In the genomic region with DNA sequence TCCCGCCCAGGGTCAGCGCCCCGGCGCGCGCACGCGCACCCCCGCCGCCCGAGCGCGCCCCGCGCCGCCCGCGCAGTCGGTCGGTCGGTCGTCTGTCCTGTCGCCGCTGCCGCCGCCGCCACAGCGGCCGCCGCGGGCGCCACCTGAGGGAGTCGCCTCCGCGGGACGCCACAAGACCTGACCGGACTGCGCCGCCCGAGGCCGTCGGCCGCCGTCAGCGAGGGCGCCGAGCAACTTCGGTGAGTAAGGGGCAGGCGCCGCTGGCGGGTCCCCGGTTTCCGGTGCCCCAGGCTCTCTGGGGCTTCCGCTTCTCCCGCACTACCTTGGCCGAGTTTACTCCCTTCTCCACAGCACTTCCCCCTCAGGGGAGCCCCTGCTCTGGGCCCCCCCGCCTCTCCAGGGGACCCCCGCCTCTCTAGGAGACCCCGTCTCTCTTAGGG, we compare ENCODE assay signal across 7 cellular contexts. TPM values are rescaled to one million over a fixed set of nuclear protein-coding genes. Genes with fewer than 3 reads are reported as not detected.
DNase-seq lines count a peak whose midpoint lies in the region; ATAC-seq and TF ChIP-seq lines count a peak whose summit lies in the region.

No MANE protein-coding gene starts in this region.

- DNase-seq in T-helper 9 cell: peak; percentile 48
- peak in 1 of 3 donors; percentile 53 for DNase-seq in effector memory CD4-positive, alpha-beta T cell
- no peak for DNase-seq in neural crest cell (ENCODE audit: low read depth, low spot score)
- DNase-seq in vagina (ENCODE audit: extremely low spot score in 2 of 2): no peak

- peaks cover 37% of the 10 kb centered on the region for H3K4me1 ChIP-seq in effector memory CD4-positive, alpha-beta T cell (ENCODE audit: control insufficient read depth, insufficient read depth, low read length, poor library complexity, severe bottlenecking)
- peaks cover 59% of the 10 kb centered on the region for H3K4me1 ChIP-seq in vagina

- H3K9me3 Mint-ChIP-seq in neural crest cell: no peaks in the 10 kb centered on the region

- peak overlapping the region; percentile 87 for H3K4me3 ChIP-seq in effector memory CD4-positive, alpha-beta T cell (ENCODE audit: insufficient read depth, low read depth, low read length, poor library complexity, severe bottlenecking)
- peak overlapping the region; percentile 66 to 98 for H3K4me3 ChIP-seq in vagina

- H3K36me3 ChIP-seq in effector memory CD4-positive, alpha-beta T cell (ENCODE audit: control insufficient read depth, insufficient read depth, low read length): peaks cover 3% of the 10 kb centered on the region
- H3K36me3 ChIP-seq in vagina: no peaks in the 10 kb centered on the region

- peak overlapping the region; percentile 92 for H3K27ac Mint-ChIP-seq in neural crest cell (ENCODE audit: unreplicated experiment)

- peak in 1 of 2 donors; percentile 22 for TF ChIP-seq POLR2A in vagina (IDR thresholded peaks at IDR 0.05)

- TF ChIP-seq CTCF in neural crest cell (conservative IDR thresholded peaks at IDR 0.05) (no peak), vagina (IDR thresholded peaks at IDR 0.05) (no peak)

- H3K4me1 Mint-ChIP-seq in neural crest cell: peaks cover 39% of the 10 kb centered on the region

- peak overlapping the region; percentile 95 for H3K4me3 Mint-ChIP-seq in neural crest cell

- intact Hi-C loops in vagina (cut with DNase I): no loop called here

- no peaks in the 10 kb centered on the region for H3K9me3 ChIP-seq in effector memory CD4-positive, alpha-beta T cell (ENCODE audit: control insufficient read depth, low read length)
- no peaks in the 10 kb centered on the region for H3K9me3 ChIP-seq in vagina

- peak overlapping the region; percentile 81 for H3K27ac ChIP-seq in effector memory CD4-positive, alpha-beta T cell (ENCODE audit: insufficient read depth, low read length, poor library complexity, severe bottlenecking)
- peak overlapping the region; percentile 85 for H3K27ac ChIP-seq in vagina

- peak; percentile 10 for ATAC-seq in GM19023 (IDR thresholded peaks at IDR 0.05; ENCODE audit: unreplicated experiment)
- peak; percentile 12 for ATAC-seq in HG03095 (IDR thresholded peaks at IDR 0.05; ENCODE audit: unreplicated experiment)
- ATAC-seq in GM18907 (IDR thresholded peaks at IDR 0.05; ENCODE audit: unreplicated experiment): no peak

- no peaks in the 10 kb centered on the region for H3K27me3 Mint-ChIP-seq in neural crest cell (ENCODE audit: low read depth)

- no peaks in the 10 kb centered on the region for H3K36me3 Mint-ChIP-seq in neural crest cell (ENCODE audit: low read depth)

- no peaks in the 10 kb centered on the region for H3K27me3 ChIP-seq in effector memory CD4-positive, alpha-beta T cell (replicated peaks; ENCODE audit: control insufficient read depth, insufficient read depth, low read length, poor library complexity, severe bottlenecking)
- H3K27me3 ChIP-seq in vagina: no peaks in the 10 kb centered on the region

RNA-seq across cellular contexts. Expression of gene GATAD2A, which starts 19.6 kb away (rescaled TPM):
- total RNA-seq in neural crest cell: 150 and 158 TPM in 2 replicates
- 49.6 TPM for total RNA-seq in vagina
